ENCODE assay signal across 1 cellular context in the genomic region with DNA sequence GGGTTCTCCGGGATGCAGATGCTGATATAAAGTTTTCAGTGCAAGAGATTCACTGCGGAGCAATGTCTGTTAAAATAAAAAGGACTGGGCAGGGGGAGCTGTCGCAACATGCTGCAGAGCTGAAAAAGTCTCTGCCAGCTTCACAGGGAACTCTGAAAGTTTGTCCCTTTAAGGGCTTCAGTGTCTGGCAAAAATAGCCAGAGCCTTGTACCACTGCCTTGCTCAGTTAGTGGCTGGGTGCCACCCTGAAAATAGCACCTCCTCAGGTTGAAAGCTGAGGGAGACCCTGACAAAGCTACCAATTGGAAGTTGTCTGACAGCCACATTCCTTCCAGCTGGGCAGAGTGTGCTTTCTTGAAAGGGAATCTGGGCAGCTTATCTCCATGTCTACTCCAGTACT.
TF ChIP-seq lines count a peak whose summit lies in the region.

No MANE protein-coding gene starts in this region.

TF ChIP-seq in WTC11, 78 proteins besides CTCF, POLR2A, EP300 and RAD21:
- TF ChIP-seq NFATC4 (CRISPR knock-in tag; IDR thresholded peaks at IDR 0.05), result no peak
- TF ChIP-seq FOXJ3 (CRISPR knock-in tag; IDR thresholded peaks at IDR 0.05; ENCODE audit: borderline replicate concordance), result no peak
- TF ChIP-seq, protein P1, sequence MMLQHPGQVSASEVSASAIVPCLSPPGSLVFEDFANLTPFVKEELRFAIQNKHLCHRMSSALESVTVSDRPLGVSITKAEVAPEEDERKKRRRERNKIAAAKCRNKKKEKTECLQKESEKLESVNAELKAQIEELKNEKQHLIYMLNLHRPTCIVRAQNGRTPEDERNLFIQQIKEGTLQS (CRISPR knock-in tag; conservative IDR thresholded peaks at IDR 0.05), result no peak
- TF ChIP-seq CBFB (CRISPR knock-in tag; IDR thresholded peaks at IDR 0.05; ENCODE audit: low read depth), result no peak
- TF ChIP-seq, protein P2, sequence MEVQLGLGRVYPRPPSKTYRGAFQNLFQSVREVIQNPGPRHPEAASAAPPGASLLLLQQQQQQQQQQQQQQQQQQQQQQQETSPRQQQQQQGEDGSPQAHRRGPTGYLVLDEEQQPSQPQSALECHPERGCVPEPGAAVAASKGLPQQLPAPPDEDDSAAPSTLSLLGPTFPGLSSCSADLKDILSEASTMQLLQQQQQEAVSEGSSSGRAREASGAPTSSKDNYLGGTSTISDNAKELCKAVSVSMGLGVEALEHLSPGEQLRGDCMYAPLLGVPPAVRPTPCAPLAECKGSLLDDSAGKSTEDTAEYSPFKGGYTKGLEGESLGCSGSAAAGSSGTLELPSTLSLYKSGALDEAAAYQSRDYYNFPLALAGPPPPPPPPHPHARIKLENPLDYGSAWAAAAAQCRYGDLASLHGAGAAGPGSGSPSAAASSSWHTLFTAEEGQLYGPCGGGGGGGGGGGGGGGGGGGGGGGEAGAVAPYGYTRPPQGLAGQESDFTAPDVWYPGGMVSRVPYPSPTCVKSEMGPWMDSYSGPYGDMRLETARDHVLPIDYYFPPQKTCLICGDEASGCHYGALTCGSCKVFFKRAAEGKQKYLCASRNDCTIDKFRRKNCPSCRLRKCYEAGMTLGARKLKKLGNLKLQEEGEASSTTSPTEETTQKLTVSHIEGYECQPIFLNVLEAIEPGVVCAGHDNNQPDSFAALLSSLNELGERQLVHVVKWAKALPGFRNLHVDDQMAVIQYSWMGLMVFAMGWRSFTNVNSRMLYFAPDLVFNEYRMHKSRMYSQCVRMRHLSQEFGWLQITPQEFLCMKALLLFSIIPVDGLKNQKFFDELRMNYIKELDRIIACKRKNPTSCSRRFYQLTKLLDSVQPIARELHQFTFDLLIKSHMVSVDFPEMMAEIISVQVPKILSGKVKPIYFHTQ (CRISPR knock-in tag; IDR thresholded peaks at IDR 0.05), result no peak
- TF ChIP-seq, protein P3, sequence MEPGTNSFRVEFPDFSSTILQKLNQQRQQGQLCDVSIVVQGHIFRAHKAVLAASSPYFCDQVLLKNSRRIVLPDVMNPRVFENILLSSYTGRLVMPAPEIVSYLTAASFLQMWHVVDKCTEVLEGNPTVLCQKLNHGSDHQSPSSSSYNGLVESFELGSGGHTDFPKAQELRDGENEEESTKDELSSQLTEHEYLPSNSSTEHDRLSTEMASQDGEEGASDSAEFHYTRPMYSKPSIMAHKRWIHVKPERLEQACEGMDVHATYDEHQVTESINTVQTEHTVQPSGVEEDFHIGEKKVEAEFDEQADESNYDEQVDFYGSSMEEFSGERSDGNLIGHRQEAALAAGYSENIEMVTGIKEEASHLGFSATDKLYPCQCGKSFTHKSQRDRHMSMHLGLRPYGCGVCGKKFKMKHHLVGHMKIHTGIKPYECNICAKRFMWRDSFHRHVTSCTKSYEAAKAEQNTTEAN (CRISPR knock-in tag; IDR thresholded peaks at IDR 0.05), result no peak
- TF ChIP-seq, protein P4, sequence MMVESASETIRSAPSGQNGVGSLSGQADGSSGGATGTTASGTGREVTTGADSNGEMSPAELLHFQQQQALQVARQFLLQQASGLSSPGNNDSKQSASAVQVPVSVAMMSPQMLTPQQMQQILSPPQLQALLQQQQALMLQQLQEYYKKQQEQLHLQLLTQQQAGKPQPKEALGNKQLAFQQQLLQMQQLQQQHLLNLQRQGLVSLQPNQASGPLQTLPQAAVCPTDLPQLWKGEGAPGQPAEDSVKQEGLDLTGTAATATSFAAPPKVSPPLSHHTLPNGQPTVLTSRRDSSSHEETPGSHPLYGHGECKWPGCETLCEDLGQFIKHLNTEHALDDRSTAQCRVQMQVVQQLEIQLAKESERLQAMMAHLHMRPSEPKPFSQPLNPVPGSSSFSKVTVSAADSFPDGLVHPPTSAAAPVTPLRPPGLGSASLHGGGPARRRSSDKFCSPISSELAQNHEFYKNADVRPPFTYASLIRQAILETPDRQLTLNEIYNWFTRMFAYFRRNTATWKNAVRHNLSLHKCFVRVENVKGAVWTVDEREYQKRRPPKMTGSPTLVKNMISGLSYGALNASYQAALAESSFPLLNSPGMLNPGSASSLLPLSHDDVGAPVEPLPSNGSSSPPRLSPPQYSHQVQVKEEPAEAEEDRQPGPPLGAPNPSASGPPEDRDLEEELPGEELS (CRISPR knock-in tag; IDR thresholded peaks at IDR 0.05), result no peak
- no peak for TF ChIP-seq OVOL2 (CRISPR knock-in tag; IDR thresholded peaks at IDR 0.05; ENCODE audit: borderline replicate concordance)
- no peak for TF ChIP-seq ZBTB21 (CRISPR knock-in tag; IDR thresholded peaks at IDR 0.05; ENCODE audit: borderline replicate concordance)
- no peak for TF ChIP-seq TEAD1 (CRISPR knock-in tag; IDR thresholded peaks at IDR 0.05)
- no peak for TF ChIP-seq JUN (CRISPR knock-in tag; IDR thresholded peaks at IDR 0.05)
- TF ChIP-seq, protein P5, sequence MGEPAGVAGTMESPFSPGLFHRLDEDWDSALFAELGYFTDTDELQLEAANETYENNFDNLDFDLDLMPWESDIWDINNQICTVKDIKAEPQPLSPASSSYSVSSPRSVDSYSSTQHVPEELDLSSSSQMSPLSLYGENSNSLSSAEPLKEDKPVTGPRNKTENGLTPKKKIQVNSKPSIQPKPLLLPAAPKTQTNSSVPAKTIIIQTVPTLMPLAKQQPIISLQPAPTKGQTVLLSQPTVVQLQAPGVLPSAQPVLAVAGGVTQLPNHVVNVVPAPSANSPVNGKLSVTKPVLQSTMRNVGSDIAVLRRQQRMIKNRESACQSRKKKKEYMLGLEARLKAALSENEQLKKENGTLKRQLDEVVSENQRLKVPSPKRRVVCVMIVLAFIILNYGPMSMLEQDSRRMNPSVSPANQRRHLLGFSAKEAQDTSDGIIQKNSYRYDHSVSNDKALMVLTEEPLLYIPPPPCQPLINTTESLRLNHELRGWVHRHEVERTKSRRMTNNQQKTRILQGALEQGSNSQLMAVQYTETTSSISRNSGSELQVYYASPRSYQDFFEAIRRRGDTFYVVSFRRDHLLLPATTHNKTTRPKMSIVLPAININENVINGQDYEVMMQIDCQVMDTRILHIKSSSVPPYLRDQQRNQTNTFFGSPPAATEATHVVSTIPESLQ (CRISPR knock-in tag; IDR thresholded peaks at IDR 0.05), result no peak
- TF ChIP-seq ATF1 (CRISPR knock-in tag; IDR thresholded peaks at IDR 0.05), result no peak
- no peak for TF ChIP-seq JAZF1 (CRISPR knock-in tag; IDR thresholded peaks at IDR 0.05)
